ENCODE assay signal across 18 cellular contexts in genomic region chr1:237788069-237788468, GRCh38.
A peak's percentile ranks its signal among the peaks of the same experiment; 100 is the strongest.
DNase-seq lines count a peak whose midpoint lies in the region; ATAC-seq and TF ChIP-seq lines count a peak whose summit lies in the region.
"Had no signal": no experiment of that assay in that cellular context is flagged by ENCODE, and none has a peak within 500 bp of the region (broad histone marks: within the 10 kb centered on the region; RNA-seq: fewer than 3 reads in every experiment).

No MANE protein-coding gene starts in this region.

- H3K9ac ChIP-seq in neuronal stem cell (ENCODE audit: low read depth, low read length, poor library complexity), result no peak overlapping the region
- no peak overlapping the region for H3K9ac ChIP-seq in trophoblast cell (ENCODE audit: low read length)

- no peak overlapping the region for H2AFZ ChIP-seq in GM23338
- H2AFZ ChIP-seq in neuronal stem cell (ENCODE audit: low read length), result peak overlapping the region; percentile 33
- H2AFZ ChIP-seq in trophoblast cell (ENCODE audit: insufficient read depth, low read length, poor library complexity), result no peak overlapping the region

- H3K36me3 Mint-ChIP-seq in GM23338 (ENCODE audit: low read depth), result no peaks in the 10 kb centered on the region; the same call in 2 of the 3 replicates
- H3K36me3 Mint-ChIP-seq: CD4-positive, alpha-beta memory T cell had no signal

- no peaks in the 10 kb centered on the region for H3K36me3 ChIP-seq in GM23338 (ENCODE audit: insufficient read depth)
- no peaks in the 10 kb centered on the region for H3K36me3 ChIP-seq in neuronal stem cell (replicated peaks in 1 of 2; ENCODE audit: control insufficient read depth in 2 of 2, insufficient read depth in 2 of 2, low read length in 2 of 2)
- H3K36me3 ChIP-seq in trophoblast cell (ENCODE audit: control insufficient read depth in 1 of 2, insufficient read depth in 2 of 2, low read length in 2 of 2), result peaks cover 5 to 7% of the 10 kb centered on the region in 2 experiments
- H3K36me3 ChIP-seq in upper lobe of left lung, result peaks cover 0 to 8% (median 0%) of the 10 kb centered on the region in 4 donors
- H3K36me3 ChIP-seq: HAP-1 had no signal

- H2AK5ac ChIP-seq in neuronal stem cell (ENCODE audit: low read depth, low read length) (no peak overlapping the region), trophoblast cell (ENCODE audit: low read length) (no peak overlapping the region)

- H4K20me1 ChIP-seq in GM23338 (replicated peaks; ENCODE audit: insufficient read depth), result no peaks in the 10 kb centered on the region

- no peak overlapping the region for H3K4me3 Mint-ChIP-seq in GM23338
- H3K4me3 Mint-ChIP-seq: CD4-positive, alpha-beta memory T cell; HFFc6 had no signal

- H2BK120ac ChIP-seq in neuronal stem cell (ENCODE audit: low read depth, low read length), result no peak overlapping the region
- H2BK120ac ChIP-seq in trophoblast cell (ENCODE audit: insufficient read depth, low read length, poor library complexity), result no peak overlapping the region

- no peaks in the 10 kb centered on the region for H3K79me1 ChIP-seq in neuronal stem cell (ENCODE audit: low read depth, low read length)
- no peaks in the 10 kb centered on the region for H3K79me1 ChIP-seq in trophoblast cell (ENCODE audit: low read length)

- intact Hi-C loops in left colon (cut with DNase I, micrococcal nuclease), result no loop called here

- no peak for DNase-seq in GM23338 (ENCODE audit: low spot score)
- peak; percentile 81 for DNase-seq in NCI-H1092 treated with DMSO at 0.1 percent for 48 hours (lab: John Stamatoyannopoulos, UW)
- DNase-seq in left colon, result no peak
- no peak for DNase-seq in neuronal stem cell (ENCODE audit: low spot score)
- DNase-seq in NCI-H524 treated with DMSO at 0.1 percent for 48 hours (lab: John Stamatoyannopoulos, UW), result no peak
- no peak for DNase-seq in trophoblast cell
- no peak for DNase-seq in upper lobe of left lung
- no peak for DNase-seq in germinal center (ENCODE audit: low spot score)
- DNase-seq: C1 segment of cervical spinal cord; Calu3; CD4-positive, alpha-beta memory T cell; COR-L47; DMS153; DMS79 treated with DMSO at 0.1 percent for 48 hours; GF-D8; GOT3; HFFc6 had no signal

- no peak overlapping the region for H2BK15ac ChIP-seq in neuronal stem cell (ENCODE audit: low read length)

- no CpG with 5 or more reads among the region's 3 CpGs for WGBS in neuronal stem cell (ENCODE audit: extremely low coverage in 2 of 2, insufficient read length in 2 of 2, insufficient replicate concordance in 1 of 2), 2 donors
- no CpG with 5 or more reads among the region's 3 CpGs for WGBS in trophoblast cell (ENCODE audit: extremely low coverage, insufficient coverage, insufficient read length)
- 67 to 72% methylated on average over 3 of the region's 3 CpGs for WGBS in upper lobe of left lung, 2 donors

- no peak overlapping the region for H2BK12ac ChIP-seq in neuronal stem cell (ENCODE audit: low read length)
- H2BK12ac ChIP-seq in trophoblast cell (ENCODE audit: low read length), result no peak overlapping the region

- H3K23ac ChIP-seq in neuronal stem cell (ENCODE audit: low read depth, low read length, poor library complexity) (no peak overlapping the region), trophoblast cell (ENCODE audit: low read length) (no peak overlapping the region)

- TF ChIP-seq CTCF in GM23338 (conservative IDR thresholded peaks at IDR 0.05; ENCODE audit: low read depth in 2 of 2), result no peak
- TF ChIP-seq CTCF in upper lobe of left lung (IDR thresholded peaks at IDR 0.05), result no peak

- H3K4me1 ChIP-seq in GM23338 (ENCODE audit: insufficient read depth), result peaks cover 13% of the 10 kb centered on the region
- no peaks in the 10 kb centered on the region for H3K4me1 ChIP-seq in neuronal stem cell (ENCODE audit: control insufficient read depth in 2 of 2, insufficient read depth in 1 of 2, low read depth in 1 of 2, low read length in 2 of 2)
- peaks cover 0 to 3% of the 10 kb centered on the region in 2 experiments for H3K4me1 ChIP-seq in trophoblast cell (ENCODE audit: control insufficient read depth in 1 of 2, insufficient read depth in 2 of 2, low read length in 2 of 2)
- no peaks in the 10 kb centered on the region for H3K4me1 ChIP-seq in upper lobe of left lung

- H2BK5ac ChIP-seq in neuronal stem cell (ENCODE audit: low read length) (no peak overlapping the region), trophoblast cell (ENCODE audit: low read depth, low read length, poor library complexity) (no peak overlapping the region)

- H3K79me2 ChIP-seq in GM23338 (replicated peaks; ENCODE audit: insufficient read depth) (no peaks in the 10 kb centered on the region), trophoblast cell (ENCODE audit: control insufficient read depth, insufficient read depth, low read length, poor library complexity) (no peaks in the 10 kb centered on the region)

- no peak overlapping the region for H4K12ac ChIP-seq in trophoblast cell (ENCODE audit: low read depth, low read length)

- no peak for TF ChIP-seq EP300 in upper lobe of left lung (IDR thresholded peaks at IDR 0.05)

- no peak overlapping the region for H4K91ac ChIP-seq in neuronal stem cell (ENCODE audit: low read depth, low read length, poor library complexity)
- no peak overlapping the region for H4K91ac ChIP-seq in trophoblast cell (ENCODE audit: low read depth, low read length)

- H3K9me3 ChIP-seq in neuronal stem cell (replicated peaks in 1 of 2; ENCODE audit: control insufficient read depth in 2 of 2, insufficient read depth in 1 of 2, low read depth in 1 of 2, low read length in 2 of 2) (no peaks in the 10 kb centered on the region), trophoblast cell (ENCODE audit: insufficient read depth, low read depth, low read length) (no peaks in the 10 kb centered on the region), upper lobe of left lung (no peaks in the 10 kb centered on the region)
- H3K9me3 ChIP-seq: HAP-1 had no signal

- H3K27ac Mint-ChIP-seq in GM23338, result peak overlapping the region; percentile 56; the same call in 1 of the 2 replicates
- H3K27ac Mint-ChIP-seq: CD4-positive, alpha-beta memory T cell; HFFc6 had no signal

- no peaks in the 10 kb centered on the region for H3F3A ChIP-seq in GM23338 (replicated peaks; ENCODE audit: low read depth)

- H3K9me2 ChIP-seq in GM23338 (ENCODE audit: insufficient read depth), result 0 out of 2 replicates have a peak, but pooled peaks cover 5% of the 10 kb centered on the region

- H4K8ac ChIP-seq in neuronal stem cell (ENCODE audit: low read depth, low read length), result no peak overlapping the region
- H4K8ac ChIP-seq in trophoblast cell (ENCODE audit: low read depth, low read length), result no peak overlapping the region

- H3K4me1 Mint-ChIP-seq in GM23338, result peaks cover 13% of the 10 kb centered on the region; the same call in 2 of the 3 replicates
- H3K4me1 Mint-ChIP-seq: CD4-positive, alpha-beta memory T cell had no signal

- no peaks in the 10 kb centered on the region for H3K9me3 Mint-ChIP-seq in GM23338
- H3K9me3 Mint-ChIP-seq: CD4-positive, alpha-beta memory T cell had no signal

- H3K4me3 ChIP-seq in GM23338, result no peak overlapping the region
- no peak overlapping the region for H3K4me3 ChIP-seq in neuronal stem cell (ENCODE audit: low read length in 2 of 2)
- H3K4me3 ChIP-seq in trophoblast cell (ENCODE audit: low read depth, low read length), result no peak overlapping the region
- no peak overlapping the region for H3K4me3 ChIP-seq in upper lobe of left lung
- H3K4me3 ChIP-seq: HAP-1 had no signal

- no peak overlapping the region for H3K27ac ChIP-seq in GM23338 (ENCODE audit: low read depth)
- no peak overlapping the region for H3K27ac ChIP-seq in neuronal stem cell (replicated peaks; ENCODE audit: low read length)
- no peak overlapping the region for H3K27ac ChIP-seq in trophoblast cell (ENCODE audit: low read depth, low read length)
- H3K27ac ChIP-seq in upper lobe of left lung, result no peak overlapping the region

- H3K18ac ChIP-seq in neuronal stem cell (ENCODE audit: low read length) (no peak overlapping the region), trophoblast cell (ENCODE audit: low read length) (no peak overlapping the region)

- H3K14ac ChIP-seq in neuronal stem cell (ENCODE audit: low read length) (no peak overlapping the region), trophoblast cell (ENCODE audit: low read length) (no peak overlapping the region)

- peaks cover 6% of the 10 kb centered on the region for H3K27me3 Mint-ChIP-seq in GM23338 (ENCODE audit: insufficient read depth, low read depth, poor library complexity)
- H3K27me3 Mint-ChIP-seq: CD4-positive, alpha-beta memory T cell had no signal

- H3K4me2 ChIP-seq in GM23338, result no peak overlapping the region
- no peak overlapping the region for H3K4me2 ChIP-seq in neuronal stem cell (ENCODE audit: insufficient read depth, low read length, poor library complexity, severe bottlenecking)
- no peak overlapping the region for H3K4me2 ChIP-seq in trophoblast cell (ENCODE audit: low read length)

- TF ChIP-seq POLR2A in upper lobe of left lung (IDR thresholded peaks at IDR 0.05), result no peak

- no peak overlapping the region for H3K4ac ChIP-seq in neuronal stem cell (ENCODE audit: low read length)
- H3K4ac ChIP-seq in trophoblast cell (ENCODE audit: low read depth, low read length), result no peak overlapping the region

- ATAC-seq in GM23338 (no peak), left colon (peak; percentile 86), upper lobe of left lung (ENCODE audit: low FRiP score in 2 of 2) (no peak)

- no peaks in the 10 kb centered on the region for H3K27me3 ChIP-seq in GM23338 (ENCODE audit: insufficient read depth)
- no peaks in the 10 kb centered on the region for H3K27me3 ChIP-seq in neuronal stem cell (ENCODE audit: control insufficient read depth in 3 of 3, insufficient read depth in 3 of 3, low read depth in 1 of 3, low read length in 3 of 3)
- H3K27me3 ChIP-seq in trophoblast cell (ENCODE audit: insufficient read depth, low read length), result no peaks in the 10 kb centered on the region
- H3K27me3 ChIP-seq in upper lobe of left lung, result no peaks in the 10 kb centered on the region

TF ChIP-seq in GM23338, 12 proteins besides CTCF, POLR2A, EP300 and RAD21 (continues in another document):
- TF ChIP-seq ZNF331 (CRISPR knock-in tag; IDR thresholded peaks at IDR 0.05; ENCODE audit: low read depth) (no peak), POLR2AphosphoS5 (IDR thresholded peaks at IDR 0.05; ENCODE audit: low read depth) (no peak)
